ENCODE assay signal across 8 cellular contexts in genomic region chr19:38320969-38321339, GRCh38. TPM values are rescaled to one million over a fixed set of nuclear protein-coding genes. Genes with fewer than 3 reads are reported as not detected.
DNase-seq lines count a peak whose midpoint lies in the region; ATAC-seq and TF ChIP-seq lines count a peak whose summit lies in the region.
"Had no signal": no experiment of that assay in that cellular context is flagged by ENCODE, and none has a peak within 500 bp of the region (broad histone marks: within the 10 kb centered on the region; RNA-seq: fewer than 3 reads in every experiment).

No MANE protein-coding gene starts in this region.

- TF ChIP-seq POLR2A in HCT116 (IDR thresholded peaks at IDR 0.05; ENCODE audit: borderline replicate concordance, extremely low read depth, insufficient read depth, insufficient read length) = no peak

- TF ChIP-seq CTCF in HCT116 (IDR thresholded peaks at IDR 0.05 in 2 of 3, conservative IDR thresholded peaks at IDR 0.05 in 1 of 3; ENCODE audit: borderline replicate concordance in 1 of 3, insufficient read depth in 1 of 3, low read depth in 2 of 3, low read length in 2 of 3) (no peak), hepatocyte (IDR thresholded peaks at IDR 0.05; ENCODE audit: poor library complexity) (no peak), PC-9 (conservative IDR thresholded peaks at IDR 0.05) (no peak)

- H3K27ac ChIP-seq in HCT116 (ENCODE audit: low read depth, low read length) (no peak overlapping the region; the same call in 1 of the 2 replicates), hepatocyte (peak overlapping the region; percentile 57), PC-9 (no peak overlapping the region)

- H3K9me2 ChIP-seq in HCT116 (ENCODE audit: insufficient read depth) = no peaks in the 10 kb centered on the region
- H3K9me2 ChIP-seq in hepatocyte (replicated peaks; ENCODE audit: insufficient read depth) = no peaks in the 10 kb centered on the region
- no peaks in the 10 kb centered on the region for H3K9me2 ChIP-seq in PC-9 (ENCODE audit: insufficient read depth)

- H3K27me3 Mint-ChIP-seq in activated T-helper 1 cell treated with anti-CD3 and anti-CD28 coated beads, Interleukin-12 subunit alpha, Interleukin-12 subunit beta, Interleukin-2, Interleukin-4 antibody, amounts not matched to agents 30 ng/mL and 10 ng/mL and 1 ng/mL, durations not matched to agents 14 hours and 24 hours and 36 hours (ENCODE audit: insufficient read depth) = no peaks in the 10 kb centered on the region
- H3K27me3 Mint-ChIP-seq in stimulated activated naive B cell treated with anti-CD40 and anti-IgM and Interleukin-4, amounts not matched to agents 10 μg/mL and 1 μg/mL and 100 μg/mL, for 72 hours = no peaks in the 10 kb centered on the region

- peaks cover 16% of the 10 kb centered on the region; the same call in 1 of the 2 replicates for H3F3A ChIP-seq in PC-9 (ENCODE audit: insufficient read depth, low read depth)

- peak overlapping the region; percentile 78 for H3K9ac ChIP-seq in HCT116 (ENCODE audit: low read length)

- no peak for TF ChIP-seq RAD21 in HCT116 (IDR thresholded peaks at IDR 0.05; ENCODE audit: low read depth)

- peaks cover 14% of the 10 kb centered on the region for H3K36me3 Mint-ChIP-seq in activated T-helper 1 cell treated with anti-CD3 and anti-CD28 coated beads, Interleukin-12 subunit alpha, Interleukin-12 subunit beta, Interleukin-2, Interleukin-4 antibody, amounts not matched to agents 30 ng/mL and 10 ng/mL and 1 ng/mL, durations not matched to agents 14 hours and 24 hours and 36 hours (ENCODE audit: low read depth)
- peaks cover 9 to 22% of the 10 kb centered on the region in 2 donors for H3K36me3 Mint-ChIP-seq in stimulated activated naive B cell treated with anti-CD40 and anti-IgM and Interleukin-4, amounts not matched to agents 10 μg/mL and 1 μg/mL and 100 μg/mL, for 72 hours

- intact Hi-C loops in HCT116 (cut with micrococcal nuclease) = no loop called here
- intact Hi-C loops in activated T-helper 1 cell treated with anti-CD3 and anti-CD28 coated beads, Interleukin-12 subunit alpha, Interleukin-12 subunit beta, Interleukin-2, Interleukin-4 antibody, amounts not matched to agents 30 ng/mL and 10 ng/mL and 1 ng/mL, durations not matched to agents 14 hours and 24 hours and 36 hours (cut with micrococcal nuclease) = no loop called here
- intact Hi-C loops in PC-9 (cut with micrococcal nuclease; ENCODE audit: unreplicated experiment) = no loop called here

- peak overlapping the region; percentile 90 for H3K4me2 ChIP-seq in HCT116 (ENCODE audit: low read length)
- H3K4me2 ChIP-seq in hepatocyte = peak overlapping the region; percentile 100
- H3K4me2 ChIP-seq in PC-9 = no peak overlapping the region

- H3K27me3 ChIP-seq in HCT116 (ENCODE audit: insufficient read depth, low read length) = no peaks in the 10 kb centered on the region
- peaks cover 17% of the 10 kb centered on the region for H3K27me3 ChIP-seq in hepatocyte
- H3K27me3 ChIP-seq in PC-9 (ENCODE audit: insufficient read depth, low read depth) = peaks cover 17% of the 10 kb centered on the region

- H3K4me3 ChIP-seq in HCT116 (replicated peaks in 1 of 2; ENCODE audit: low read depth in 1 of 2, low read length in 2 of 2) = peak overlapping the region; percentile 53 to 78
- H3K4me3 ChIP-seq in hepatocyte = no peak overlapping the region
- no peak overlapping the region for H3K4me3 ChIP-seq in PC-9

- H3K4me1 Mint-ChIP-seq in activated T-helper 1 cell treated with anti-CD3 and anti-CD28 coated beads, Interleukin-12 subunit alpha, Interleukin-12 subunit beta, Interleukin-2, Interleukin-4 antibody, amounts not matched to agents 30 ng/mL and 10 ng/mL and 1 ng/mL, durations not matched to agents 14 hours and 24 hours and 36 hours (ENCODE audit: low read depth) = peaks cover 50% of the 10 kb centered on the region
- peaks cover 33 to 54% of the 10 kb centered on the region in 2 donors for H3K4me1 Mint-ChIP-seq in stimulated activated naive B cell treated with anti-CD40 and anti-IgM and Interleukin-4, amounts not matched to agents 10 μg/mL and 1 μg/mL and 100 μg/mL, for 72 hours

- peak overlapping the region; percentile 48 for H3K27ac Mint-ChIP-seq in activated T-helper 1 cell treated with anti-CD3 and anti-CD28 coated beads, Interleukin-12 subunit alpha, Interleukin-12 subunit beta, Interleukin-2, Interleukin-4 antibody, amounts not matched to agents 30 ng/mL and 10 ng/mL and 1 ng/mL, durations not matched to agents 14 hours and 24 hours and 36 hours
- peak overlapping the region; percentile 47 for H3K27ac Mint-ChIP-seq in stimulated activated naive B cell treated with anti-CD40 and anti-IgM and Interleukin-4, amounts not matched to agents 10 μg/mL and 1 μg/mL and 100 μg/mL, for 72 hours

- CTCF ChIA-PET in HCT116 (lab: Charles Lee) = no interaction called here
- CTCF ChIA-PET in PC-9 (lab: Charles Lee) = interaction anchor here (0.6 kb wide), 1 partner anchor 424 kb away, joined by 9 read pairs; no protein-coding TSS in a partner anchor

- RAD21 ChIA-PET in HCT116 (lab: Charles Lee; ENCODE audit: low non-redundant PET in 1 of 2, low total read pairs in 2 of 2, uncharacterized antibody in 2 of 2, unreplicated experiment in 2 of 2) = no interaction called here

- H4K20me1 ChIP-seq in HCT116 (ENCODE audit: insufficient read depth) (no peaks in the 10 kb centered on the region), hepatocyte (ENCODE audit: insufficient read depth, poor library complexity, severe bottlenecking) (no peaks in the 10 kb centered on the region), PC-9 (ENCODE audit: insufficient read depth) (no peaks in the 10 kb centered on the region)

- H3K9me3 Mint-ChIP-seq in activated T-helper 1 cell treated with anti-CD3 and anti-CD28 coated beads, Interleukin-12 subunit alpha, Interleukin-12 subunit beta, Interleukin-2, Interleukin-4 antibody, amounts not matched to agents 30 ng/mL and 10 ng/mL and 1 ng/mL, durations not matched to agents 14 hours and 24 hours and 36 hours = no peaks in the 10 kb centered on the region
- H3K9me3 Mint-ChIP-seq in stimulated activated naive B cell treated with anti-CD40 and anti-IgM and Interleukin-4, amounts not matched to agents 10 μg/mL and 1 μg/mL and 100 μg/mL, for 72 hours = no peaks in the 10 kb centered on the region

- POLR2A ChIA-PET in HCT116 (lab: Charles Lee) (interaction anchor here (1.0 to 1.7 kb wide), 3 partner anchors 15 to 77 kb away, joined by 3 to 4 read pairs (median 4); partner anchors contain the start of genes CATSPERG and SPINT2), PC-9 (lab: Charles Lee; ENCODE audit: unreplicated experiment) (no interaction called here)

- H3K36me3 ChIP-seq in HCT116 (ENCODE audit: control insufficient read depth in 1 of 2, insufficient read depth in 2 of 2, low read length in 2 of 2) = peaks cover 0 to 4% of the 10 kb centered on the region in 2 experiments; a peak in 2 of 4 replicates
- H3K36me3 ChIP-seq in hepatocyte (replicated peaks; ENCODE audit: insufficient read depth, low read depth) = no peaks in the 10 kb centered on the region
- H3K36me3 ChIP-seq in PC-9 (ENCODE audit: low read depth) = no peaks in the 10 kb centered on the region

- H3K4me3 Mint-ChIP-seq in activated T-helper 1 cell treated with anti-CD3 and anti-CD28 coated beads, Interleukin-12 subunit alpha, Interleukin-12 subunit beta, Interleukin-2, Interleukin-4 antibody, amounts not matched to agents 30 ng/mL and 10 ng/mL and 1 ng/mL, durations not matched to agents 14 hours and 24 hours and 36 hours = peak overlapping the region; percentile 86
- H3K4me3 Mint-ChIP-seq in stimulated activated naive B cell treated with anti-CD40 and anti-IgM and Interleukin-4, amounts not matched to agents 10 μg/mL and 1 μg/mL and 100 μg/mL, for 72 hours = peak overlapping the region; percentile 89 to 96

- DNase-seq in HCT116 (ENCODE audit: low read depth, low spot score) (no peak), hepatocyte (ENCODE audit: low spot score) (no peak), PC-9 (no peak), NCI-H1105 (lab: John Stamatoyannopoulos, UW) (no peak)
- DNase-seq in activated T-helper 1 cell treated with anti-CD3 and anti-CD28 coated beads, Interleukin-12 subunit alpha, Interleukin-12 subunit beta, Interleukin-2, Interleukin-4 antibody, amounts not matched to agents 30 ng/mL and 10 ng/mL and 1 ng/mL, durations not matched to agents 14 hours and 24 hours and 36 hours (ENCODE audit: low spot score) = no peak
- no peak for DNase-seq in stimulated activated naive B cell treated with anti-CD40 and anti-IgM and Interleukin-4, amounts not matched to agents 10 μg/mL and 1 μg/mL and 100 μg/mL, for 72 hours

- H3K4me1 ChIP-seq in HCT116 (ENCODE audit: control insufficient read depth in 1 of 2, insufficient read depth in 2 of 2, low read length in 2 of 2) (peaks cover 12 to 41% of the 10 kb centered on the region in 2 experiments), hepatocyte (ENCODE audit: insufficient read depth) (no peaks in the 10 kb centered on the region), PC-9 (replicated peaks; ENCODE audit: insufficient read depth) (0 out of 2 replicates have a peak, but pooled peaks cover 7% of the 10 kb centered on the region)

- ATAC-seq in HCT116 = no peak
- ATAC-seq in stimulated activated naive B cell treated with anti-CD40 and anti-IgM and Interleukin-4, amounts not matched to agents 10 μg/mL and 1 μg/mL and 100 μg/mL, for 72 hours (replicated peaks) = no peak
- ATAC-seq in HG03139 (IDR thresholded peaks at IDR 0.05; ENCODE audit: unreplicated experiment) = no peak

- H3K79me2 ChIP-seq in HCT116 (ENCODE audit: insufficient read depth, low read length) (peaks cover 30% of the 10 kb centered on the region), hepatocyte (no peaks in the 10 kb centered on the region), PC-9 (ENCODE audit: low read depth) (no peaks in the 10 kb centered on the region)

- no TSS peak for BruUV-seq in HCT116 (replicated peaks; lab: Mats Ljungman, UMichigan)
- no TSS peak for BruUV-seq in PC-9 (replicated peaks; lab: Mats Ljungman, UMichigan)

- H3K9me3 ChIP-seq in HCT116 (ENCODE audit: control insufficient read depth in 1 of 2, insufficient read depth in 1 of 2, low read depth in 1 of 2, low read length in 2 of 2) = no peaks in the 10 kb centered on the region
- H3K9me3 ChIP-seq in hepatocyte (ENCODE audit: low read depth) = no peaks in the 10 kb centered on the region
- H3K9me3 ChIP-seq in PC-9 (ENCODE audit: insufficient read depth, low read depth) = no peaks in the 10 kb centered on the region

- H2AFZ ChIP-seq in HCT116 (ENCODE audit: low read depth, low read length, poor library complexity, severe bottlenecking) (no peak overlapping the region), hepatocyte (no peak overlapping the region), PC-9 (no peak overlapping the region)

- 94% methylated on average over 3 of the region's 3 CpGs for WGBS in hepatocyte (ENCODE audit: low lambda C conversion rate, missing lambda C conversion rate)

RNA-seq across cellular contexts. Expression of gene KCNK6, which starts 1.3 kb away (rescaled TPM):
- total RNA-seq in HCT116 (2021; ENCODE audit: unreplicated experiment) (11.0 TPM), hepatocyte (7.1 and 9.0 TPM in 2 replicates), PC-9 (2021) (6.1 and 9.3 TPM in 2 replicates)
- polyA plus RNA-seq in HCT116 (2012) = 11.4 and 12.1 TPM in 2 replicates
- total RNA-seq in activated T-helper 1 cell treated with anti-CD3 and anti-CD28 coated beads, Interleukin-12 subunit alpha, Interleukin-12 subunit beta, Interleukin-2, Interleukin-4 antibody, amounts not matched to agents 30 ng/mL and 10 ng/mL and 1 ng/mL, durations not matched to agents 14 hours and 24 hours and 36 hours = 21.1 and 22.1 TPM in 2 replicates
- 16.0 and 21.5 TPM in 2 replicates for polyA plus RNA-seq in hepatocyte
- polyA plus RNA-seq: neural cell had no signal

RNA-seq across cellular contexts. Expression of gene YIF1B, which starts 5.2 kb away (rescaled TPM):
- total RNA-seq in HCT116 (2021; ENCODE audit: unreplicated experiment) = 67.5 TPM
- polyA plus RNA-seq in HCT116 (2012) = 109 and 112 TPM in 2 replicates
- 89.8 and 96.0 TPM in 2 replicates for total RNA-seq in activated T-helper 1 cell treated with anti-CD3 and anti-CD28 coated beads, Interleukin-12 subunit alpha, Interleukin-12 subunit beta, Interleukin-2, Interleukin-4 antibody, amounts not matched to agents 30 ng/mL and 10 ng/mL and 1 ng/mL, durations not matched to agents 14 hours and 24 hours and 36 hours
- total RNA-seq in hepatocyte = 50.0 and 54.9 TPM in 2 replicates
- 101 and 105 TPM in 2 replicates for polyA plus RNA-seq in hepatocyte
- total RNA-seq in PC-9 (2021) = 33.6 and 39.8 TPM in 2 replicates

RNA-seq across cellular contexts. Expression of gene CATSPERG, which starts 14.7 kb away (rescaled TPM):
- 3.5 TPM for total RNA-seq in HCT116 (2021; ENCODE audit: unreplicated experiment)
- polyA plus RNA-seq in HCT116 (2012) = 1.5 and 2.5 TPM in 2 replicates
- total RNA-seq in activated T-helper 1 cell treated with anti-CD3 and anti-CD28 coated beads, Interleukin-12 subunit alpha, Interleukin-12 subunit beta, Interleukin-2, Interleukin-4 antibody, amounts not matched to agents 30 ng/mL and 10 ng/mL and 1 ng/mL, durations not matched to agents 14 hours and 24 hours and 36 hours = 3.0 and 4.8 TPM in 2 replicates
- total RNA-seq in hepatocyte = 14.5 and 19.1 TPM in 2 replicates
- polyA plus RNA-seq in hepatocyte = 26.1 and 38.0 TPM in 2 replicates
- 11.7 and 12.4 TPM in 2 replicates for total RNA-seq in PC-9 (2021)

RNA-seq across cellular contexts. Expression of gene C19orf33, which starts 16.9 kb away (rescaled TPM):
- total RNA-seq in HCT116 (2021; ENCODE audit: unreplicated experiment) (135 TPM), hepatocyte (126 and 153 TPM in 2 replicates), PC-9 (2021) (100 and 150 TPM in 2 replicates)
- 383 and 389 TPM in 2 replicates for polyA plus RNA-seq in HCT116 (2012)
- total RNA-seq in activated T-helper 1 cell treated with anti-CD3 and anti-CD28 coated beads, Interleukin-12 subunit alpha, Interleukin-12 subunit beta, Interleukin-2, Interleukin-4 antibody, amounts not matched to agents 30 ng/mL and 10 ng/mL and 1 ng/mL, durations not matched to agents 14 hours and 24 hours and 36 hours = 0.71 TPM in 1 of 2 replicates, not detected in the other
- 118 and 123 TPM in 2 replicates for polyA plus RNA-seq in hepatocyte
- polyA plus RNA-seq: neural cell had no signal

RNA-seq across cellular contexts. Expression of gene PSMD8, which starts 53.4 kb away (rescaled TPM):
- 195 TPM for total RNA-seq in HCT116 (2021; ENCODE audit: unreplicated experiment)
- polyA plus RNA-seq in HCT116 (2012) = 287 and 325 TPM in 2 replicates
- total RNA-seq in activated T-helper 1 cell treated with anti-CD3 and anti-CD28 coated beads, Interleukin-12 subunit alpha, Interleukin-12 subunit beta, Interleukin-2, Interleukin-4 antibody, amounts not matched to agents 30 ng/mL and 10 ng/mL and 1 ng/mL, durations not matched to agents 14 hours and 24 hours and 36 hours = 292 and 298 TPM in 2 replicates
- 250 and 263 TPM in 2 replicates for total RNA-seq in hepatocyte
- polyA plus RNA-seq in hepatocyte = 278 and 312 TPM in 2 replicates
- total RNA-seq in PC-9 (2021) = 141 and 222 TPM in 2 replicates

Comparison
In these comparisons a context has a peak if more than half of its experiments do, and no peak if none do; other contexts are left out.
1. H3K4me3 ChIP-seq: peak in HCT116 (2 of 2); none in hepatocyte (single experiment) and PC-9 (single experiment).